Comparison of ENCODE assay signal across 15 cellular contexts in the genomic region with DNA sequence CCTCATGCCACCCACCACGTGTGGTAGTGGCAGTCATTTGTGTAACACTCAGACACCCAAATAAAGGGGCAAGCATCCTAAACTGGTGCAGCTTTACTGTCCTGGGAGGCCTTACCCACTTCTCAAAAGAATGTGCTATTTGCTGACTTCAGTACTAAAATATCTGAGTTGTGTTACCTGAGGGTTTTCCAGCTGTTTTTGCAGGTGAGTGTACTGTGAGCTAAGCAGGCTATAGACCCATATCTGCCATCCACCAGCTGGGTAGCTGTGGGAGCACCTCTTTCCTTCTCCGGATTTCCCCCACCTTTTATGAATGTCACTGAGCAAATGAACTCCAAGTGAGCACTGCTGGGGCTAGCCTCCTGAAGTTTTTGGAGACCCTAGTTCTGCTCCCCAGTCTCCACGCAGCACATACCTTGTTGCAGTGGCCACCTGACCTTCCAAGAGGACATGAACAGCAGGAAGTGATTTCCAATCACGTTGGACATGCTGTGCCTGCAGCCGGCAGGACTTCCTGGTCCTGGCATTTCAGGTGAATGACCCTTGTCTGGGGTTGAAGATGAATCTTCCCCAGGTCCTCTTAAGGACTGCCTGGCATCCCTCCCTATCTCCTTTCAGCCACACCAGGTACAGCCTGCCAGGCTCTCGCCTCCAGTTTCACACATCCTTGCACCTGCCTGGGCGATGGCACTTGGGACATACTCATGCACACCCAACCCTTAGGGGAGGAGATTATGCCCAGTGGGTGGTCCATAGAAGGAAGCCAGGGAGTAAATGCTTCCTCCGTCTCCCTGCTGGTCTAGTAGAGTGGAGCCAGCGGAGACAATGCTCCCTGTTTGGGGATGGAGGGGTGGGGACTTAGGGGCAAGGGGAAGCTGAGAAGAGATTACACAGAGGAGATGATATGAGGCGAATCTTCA.
A peak's percentile ranks its signal among the peaks of the same experiment; 100 is the strongest.
DNase-seq lines count a peak whose midpoint lies in the region; ATAC-seq, FAIRE-seq and TF ChIP-seq lines count a peak whose summit lies in the region.
"Had no signal": no experiment of that assay in that cellular context is flagged by ENCODE, and none has a peak within 500 bp of the region (broad histone marks: within the 10 kb centered on the region; RNA-seq: fewer than 3 reads in every experiment).

No MANE protein-coding gene starts in this region.

- TF ChIP-seq CTCF in ascending aorta (IDR thresholded peaks at IDR 0.05): no peak
- no peak for TF ChIP-seq CTCF in HepG2 (CRISPR knock-in tag; IDR thresholded peaks at IDR 0.05)
- TF ChIP-seq CTCF in tibial artery (IDR thresholded peaks at IDR 0.05): no peak
- TF ChIP-seq CTCF in CD4-positive, alpha-beta T cell (IDR thresholded peaks at IDR 0.05): no peak

- H3K4me1 ChIP-seq in ascending aorta (peaks cover 0 to 20% of the 10 kb centered on the region in 2 donors), HepG2 (ENCODE audit: insufficient read depth, low read length) (peaks cover 17% of the 10 kb centered on the region), tibial artery (peaks cover 0 to 44% (median 25%) of the 10 kb centered on the region in 4 donors)

- no peak overlapping the region for H3K27ac Mint-ChIP-seq in CD4-positive, alpha-beta T cell
- H3K27ac Mint-ChIP-seq: activated T-helper 17 cell treated with anti-CD3 and anti-CD28 coated beads, Interleukin-2, amount 50 U/mL, for 72 hours had no signal

- POLR2A ChIA-PET in HepG2 (lab: Yijun Ruan, JAX): no interaction called here
- POLR2A ChIA-PET in CD4-positive, alpha-beta T cell (lab: Charles Lee): no interaction called here

- no peaks in the 10 kb centered on the region for H4K20me1 ChIP-seq in HepG2 (ENCODE audit: insufficient read depth, low read length)

- 17% methylated on average over 10 of the region's 10 CpGs for WGBS in HepG2 (ENCODE audit: low lambda C conversion rate)

- peaks cover 10% of the 10 kb centered on the region for H3K4me1 Mint-ChIP-seq in CD4-positive, alpha-beta T cell (ENCODE audit: low read depth)
- H3K4me1 Mint-ChIP-seq: activated T-helper 17 cell treated with anti-CD3 and anti-CD28 coated beads, Interleukin-2, amount 50 U/mL, for 72 hours had no signal

- no peaks in the 10 kb centered on the region for H3K79me2 ChIP-seq in HepG2 (ENCODE audit: insufficient read depth, low read length)

- no peak overlapping the region for H3K9ac ChIP-seq in HepG2 (ENCODE audit: insufficient read depth, low read depth, low read length)

- H3K36me3 ChIP-seq in ascending aorta (no peaks in the 10 kb centered on the region), HepG2 (replicated peaks in 1 of 2; ENCODE audit: control insufficient read depth in 1 of 2, insufficient read depth in 2 of 2, low read length in 2 of 2) (no peaks in the 10 kb centered on the region), tibial artery (no peaks in the 10 kb centered on the region)

- TF ChIP-seq EP300 in HepG2 (IDR thresholded peaks at IDR 0.05; ENCODE audit: low read depth in 2 of 2, low read length in 2 of 2) (no peak), HepG2 (CRISPR knock-in tag; IDR thresholded peaks at IDR 0.05; ENCODE audit: borderline replicate concordance) (no peak)

- no peak overlapping the region for H3K4me3 Mint-ChIP-seq in CD4-positive, alpha-beta T cell
- H3K4me3 Mint-ChIP-seq: activated T-helper 17 cell treated with anti-CD3 and anti-CD28 coated beads, Interleukin-2, amount 50 U/mL, for 72 hours; brain had no signal

- no peaks in the 10 kb centered on the region for H3K36me3 Mint-ChIP-seq in CD4-positive, alpha-beta T cell (ENCODE audit: low read depth)
- H3K36me3 Mint-ChIP-seq: brain had no signal

- no TSS peak for BruUV-seq in HepG2 (replicated peaks; lab: Mats Ljungman, UMichigan)

- peaks cover 15% of the 10 kb centered on the region for H3K27me3 Mint-ChIP-seq in CD4-positive, alpha-beta T cell

- peak overlapping the region; percentile 7; the same call in 1 of the 2 replicates for H3K4me2 ChIP-seq in HepG2 (ENCODE audit: low read depth, low read length)

- H2AFZ ChIP-seq in HepG2 (ENCODE audit: low read length): no peak overlapping the region

- H3K4me3 ChIP-seq in ascending aorta: no peak overlapping the region
- no peak overlapping the region for H3K4me3 ChIP-seq in HepG2 (replicated peaks in 1 of 3; ENCODE audit: insufficient read depth in 1 of 3, low read depth in 2 of 3, low read length in 3 of 3)
- H3K4me3 ChIP-seq in tibial artery: no peak overlapping the region

- CTCF ChIA-PET in HepG2 (lab: Yijun Ruan, JAX; ENCODE audit: low intra/inter-chr PET ratio, low total read pairs): no interaction called here
- CTCF ChIA-PET in CD4-positive, alpha-beta T cell (lab: Charles Lee): no interaction called here

- DNase-seq in NCI-H1417 (lab: John Stamatoyannopoulos, UW) (peak in 2 of 3 experiments; percentile 5 to 28), NCI-H1417 treated with DMSO at 0.1 percent for 48 hours (lab: John Stamatoyannopoulos, UW) (no peak), ascending aorta (ENCODE audit: low spot score in 2 of 2) (no peak), HepG2 (ENCODE audit: low spot score) (no peak), tibial artery (no peak), NCI-H1105 (lab: John Stamatoyannopoulos, UW) (no peak)
- no peak for DNase-seq in CD4-positive, alpha-beta T cell
- DNase-seq: MV-4-11; NCI-H526 treated with DMSO at 0.1 percent for 48 hours; stimulated activated naive CD4-positive, alpha-beta T cell treated with Interleukin-2 at 50 U/mL for 16 hours had no signal

- ATAC-seq in HepG2 (no peak; the same call in 2 of the 3 replicates), GM19463 (IDR thresholded peaks at IDR 0.05; ENCODE audit: unreplicated experiment) (no peak)
- ATAC-seq in CD4-positive, alpha-beta T cell (ENCODE audit: poor library complexity): no peak
- ATAC-seq: activated T-helper 17 cell treated with anti-CD3 and anti-CD28 coated beads, Interleukin-2, amount 50 U/mL, for 72 hours; Right ventricle myocardium inferior had no signal

- H3K27ac ChIP-seq in ascending aorta: peak overlapping the region; percentile 28 to 58
- no peak overlapping the region for H3K27ac ChIP-seq in HepG2 (ENCODE audit: extremely low read length, insufficient read depth, low read length)
- peak overlapping the region; percentile 5 to 58 for H3K27ac ChIP-seq in tibial artery
- no peak overlapping the region for H3K27ac ChIP-seq in CD4-positive, alpha-beta T cell (ENCODE audit: low read depth, low read length)

- H3K27me3 ChIP-seq in ascending aorta (no peaks in the 10 kb centered on the region), HepG2 (ENCODE audit: control insufficient read depth in 1 of 2, insufficient read depth in 2 of 2, low read length in 2 of 2) (no peaks in the 10 kb centered on the region; a peak in 1 of 5 replicates), tibial artery (no peaks in the 10 kb centered on the region)
- no peaks in the 10 kb centered on the region for H3K27me3 ChIP-seq in CD4-positive, alpha-beta T cell (ENCODE audit: control insufficient read depth, insufficient read depth, low read length)

- H3K9me3 ChIP-seq in ascending aorta (no peaks in the 10 kb centered on the region), HepG2 (ENCODE audit: low read length) (peaks cover 13% of the 10 kb centered on the region), tibial artery (no peaks in the 10 kb centered on the region)
- no peaks in the 10 kb centered on the region for H3K9me3 ChIP-seq in CD4-positive, alpha-beta T cell (ENCODE audit: control insufficient read depth, low read length)

- in situ Hi-C loops in HepG2 (cut with HindIII; ENCODE audit: extremely low pct_ligation_motif_present, low pct_unique_long_range_greater_than_20kb): loop anchor here (10.0 kb wide), 1 partner anchor 174 kb away; no protein-coding TSS in a partner anchor

- intact Hi-C loops in ascending aorta (cut with DNase I) (loop anchor here (10.0 kb wide), 1 partner anchor 676 kb away; no protein-coding TSS in a partner anchor), HepG2 (cut with micrococcal nuclease; ENCODE audit: unreplicated experiment) (no loop called here), tibial artery (cut with DNase I; ENCODE audit: low total_unique reads) (no loop called here)
- intact Hi-C loops in CD4-positive, alpha-beta T cell (cut with DNase I, micrococcal nuclease): no loop called here

- H3K9me3 Mint-ChIP-seq in CD4-positive, alpha-beta T cell: peaks cover 4% of the 10 kb centered on the region

- no peak for FAIRE-seq in HepG2 (lab: Jason Lieb, UNC)
- FAIRE-seq: endometrium had no signal

- no peak for TF ChIP-seq RAD21 in HepG2 (CRISPR knock-in tag; IDR thresholded peaks at IDR 0.05)

- TF ChIP-seq POLR2A in HepG2 (IDR thresholded peaks at IDR 0.05; ENCODE audit: insufficient read depth in 1 of 2, low read depth in 2 of 2, low read length in 2 of 2): no peak

TF ChIP-seq in HepG2, 621 proteins besides CTCF, POLR2A, EP300 and RAD21 (continues in another document):
- TF ChIP-seq GABPA (IDR thresholded peaks at IDR 0.05; ENCODE audit: low read depth, low read length) (no peak), GABPA (CRISPR knock-in tag; IDR thresholded peaks at IDR 0.05; ENCODE audit: low read depth) (peak; percentile 29; the same call in 1 of the 2 replicates), MTF1 (CRISPR knock-in tag; IDR thresholded peaks at IDR 0.05) (no peak), ZFP82 (CRISPR knock-in tag; IDR thresholded peaks at IDR 0.05; ENCODE audit: borderline replicate concordance) (no peak), CSRNP2 (CRISPR knock-in tag; conservative IDR thresholded peaks at IDR 0.05; ENCODE audit: low read depth) (no peak), TAF1 (CRISPR knock-in tag; IDR thresholded peaks at IDR 0.05) (no peak)

Comparison
In these comparisons a context has a peak if more than half of its experiments do, and no peak if none do; other contexts are left out.
1. DNase-seq: peak in NCI-H1417 (2 of 3); none in NCI-H1417 treated with DMSO at 0.1 percent for 48 hours (single experiment), ascending aorta (0 of 2), HepG2 (single experiment), tibial artery (0 of 2), NCI-H1105 (single experiment) and CD4-positive, alpha-beta T cell (0 of 10).
2. H3K27ac ChIP-seq: peak in ascending aorta (2 of 2) and tibial artery (2 of 2); none in HepG2 (single experiment) and CD4-positive, alpha-beta T cell (single experiment).